Comparison of ENCODE assay signal across 25 cellular contexts in the genomic region with DNA sequence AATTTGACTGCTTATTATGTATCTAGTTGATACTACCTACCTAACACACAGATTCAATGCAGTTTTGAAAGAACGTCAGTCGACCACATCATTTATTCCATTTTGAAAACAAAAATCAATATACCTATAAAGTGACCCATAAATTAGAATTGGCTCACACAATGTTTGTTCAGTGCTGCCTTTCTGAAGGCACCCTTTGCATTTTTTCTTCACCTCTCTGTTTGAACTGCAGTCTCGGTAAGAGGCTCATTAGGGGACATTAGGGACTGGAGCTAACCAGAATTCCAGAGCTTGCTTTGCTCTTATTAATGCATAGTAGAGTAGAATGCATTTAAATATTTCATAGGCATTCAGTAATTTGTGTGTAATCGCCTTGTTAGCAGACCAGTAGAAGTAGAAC.
"Had no signal": no experiment of that assay in that cellular context is flagged by ENCODE, and none has a peak within 500 bp of the region (broad histone marks: within the 10 kb centered on the region; RNA-seq: fewer than 3 reads in every experiment).

No MANE protein-coding gene starts in this region.

- H3K4me3 Mint-ChIP-seq: activated B cell treated with CpG ODN at 0.5 μM for 24 hours; activated CD4-positive, alpha-beta T cell treated with anti-CD3 and anti-CD28 coated beads for 36 hours; activated naive CD8-positive, alpha-beta T cell; activated T-cell treated with anti-CD3 and anti-CD28 coated beads, Interleukin-2, amount 50 U/mL, for 72 hours; memory B cell; naive thymus-derived CD4-positive, alpha-beta T cell; stimulated activated naive CD8-positive, alpha-beta T cell treated with anti-CD3 and anti-CD28 coated beads, Interleukin-15, amount 100 ng/mL, for 72 hours had no signal

- H3K27ac Mint-ChIP-seq: activated B cell treated with CpG ODN at 0.5 μM for 24 hours; activated CD4-positive, alpha-beta T cell treated with anti-CD3 and anti-CD28 coated beads for 36 hours; activated naive CD8-positive, alpha-beta T cell; activated T-cell treated with anti-CD3 and anti-CD28 coated beads, Interleukin-2, amount 50 U/mL, for 72 hours; memory B cell; naive thymus-derived CD4-positive, alpha-beta T cell; progenitor cell of endocrine pancreas; stimulated activated naive CD8-positive, alpha-beta T cell treated with anti-CD3 and anti-CD28 coated beads, Interleukin-15, amount 100 ng/mL, for 72 hours had no signal

- H3K36me3 Mint-ChIP-seq: activated naive CD8-positive, alpha-beta T cell; memory B cell; naive thymus-derived CD4-positive, alpha-beta T cell had no signal

- ATAC-seq: activated CD4-positive, alpha-beta T cell treated with anti-CD3 and anti-CD28 coated beads for 36 hours; activated T-cell treated with anti-CD3 and anti-CD28 coated beads, Interleukin-2, amount 50 U/mL, for 72 hours; foreskin keratinocyte; heart left ventricle; naive thymus-derived CD4-positive, alpha-beta T cell; sciatic nerve; stimulated activated naive CD8-positive, alpha-beta T cell treated with anti-CD3 and anti-CD28 coated beads, Interleukin-15, amount 100 ng/mL, for 72 hours had no signal

- DNase-seq: activated B cell treated with CpG ODN at 0.5 μM for 24 hours; activated CD4-positive, alpha-beta T cell treated with anti-CD3 and anti-CD28 coated beads for 36 hours; activated effector memory CD4-positive, alpha-beta T cell treated with Interleukin-2 at 50 U/mL for 16 hours; activated naive CD4-positive, alpha-beta T cell treated with Interleukin-2 at 50 U/mL for 16 hours; activated T-cell treated with anti-CD3 and anti-CD28 coated beads for 4 hours; activated T-cell treated with anti-CD3 and anti-CD28 coated beads, Interleukin-2, amount 50 U/mL, for 72 hours; anterior cingulate cortex; dermis blood vessel endothelial cell; effector CD4-positive, alpha-beta T cell; foreskin keratinocyte; heart left ventricle; hypothalamus; midbrain; naive thymus-derived CD4-positive, alpha-beta T cell; ovary; stimulated activated CD4-positive, alpha-beta T cell treated with anti-CD3 and anti-CD28 coated beads, Interleukin-12 subunit alpha, Interleukin-12 subunit beta, amount 100 ng/mL, for 4 hours; stimulated activated CD4-positive, alpha-beta T cell treated with anti-CD3 and anti-CD28 coated beads, Interleukin-4, amount 100 ng/mL, for 1 hour; stimulated activated naive CD8-positive, alpha-beta T cell treated with anti-CD3 and anti-CD28 coated beads, Interleukin-15, amount 100 ng/mL, for 72 hours; substantia nigra; thyroid gland; upper lobe of left lung had no signal

- H3K27me3 Mint-ChIP-seq: activated B cell treated with CpG ODN at 0.5 μM for 24 hours; progenitor cell of endocrine pancreas; stimulated activated naive CD8-positive, alpha-beta T cell treated with anti-CD3 and anti-CD28 coated beads, Interleukin-15, amount 100 ng/mL, for 72 hours had no signal

- H3K9me3 Mint-ChIP-seq: activated B cell treated with CpG ODN at 0.5 μM for 24 hours; activated T-cell treated with anti-CD3 and anti-CD28 coated beads, Interleukin-2, amount 50 U/mL, for 72 hours; memory B cell; stimulated activated naive CD8-positive, alpha-beta T cell treated with anti-CD3 and anti-CD28 coated beads, Interleukin-15, amount 100 ng/mL, for 72 hours had no signal

- H3K4me1 Mint-ChIP-seq: activated B cell treated with CpG ODN at 0.5 μM for 24 hours; activated CD4-positive, alpha-beta T cell treated with anti-CD3 and anti-CD28 coated beads for 36 hours; memory B cell; naive thymus-derived CD4-positive, alpha-beta T cell; stimulated activated naive CD8-positive, alpha-beta T cell treated with anti-CD3 and anti-CD28 coated beads, Interleukin-15, amount 100 ng/mL, for 72 hours had no signal
